ENCODE assay signal across 1 cellular context in the genomic region with DNA sequence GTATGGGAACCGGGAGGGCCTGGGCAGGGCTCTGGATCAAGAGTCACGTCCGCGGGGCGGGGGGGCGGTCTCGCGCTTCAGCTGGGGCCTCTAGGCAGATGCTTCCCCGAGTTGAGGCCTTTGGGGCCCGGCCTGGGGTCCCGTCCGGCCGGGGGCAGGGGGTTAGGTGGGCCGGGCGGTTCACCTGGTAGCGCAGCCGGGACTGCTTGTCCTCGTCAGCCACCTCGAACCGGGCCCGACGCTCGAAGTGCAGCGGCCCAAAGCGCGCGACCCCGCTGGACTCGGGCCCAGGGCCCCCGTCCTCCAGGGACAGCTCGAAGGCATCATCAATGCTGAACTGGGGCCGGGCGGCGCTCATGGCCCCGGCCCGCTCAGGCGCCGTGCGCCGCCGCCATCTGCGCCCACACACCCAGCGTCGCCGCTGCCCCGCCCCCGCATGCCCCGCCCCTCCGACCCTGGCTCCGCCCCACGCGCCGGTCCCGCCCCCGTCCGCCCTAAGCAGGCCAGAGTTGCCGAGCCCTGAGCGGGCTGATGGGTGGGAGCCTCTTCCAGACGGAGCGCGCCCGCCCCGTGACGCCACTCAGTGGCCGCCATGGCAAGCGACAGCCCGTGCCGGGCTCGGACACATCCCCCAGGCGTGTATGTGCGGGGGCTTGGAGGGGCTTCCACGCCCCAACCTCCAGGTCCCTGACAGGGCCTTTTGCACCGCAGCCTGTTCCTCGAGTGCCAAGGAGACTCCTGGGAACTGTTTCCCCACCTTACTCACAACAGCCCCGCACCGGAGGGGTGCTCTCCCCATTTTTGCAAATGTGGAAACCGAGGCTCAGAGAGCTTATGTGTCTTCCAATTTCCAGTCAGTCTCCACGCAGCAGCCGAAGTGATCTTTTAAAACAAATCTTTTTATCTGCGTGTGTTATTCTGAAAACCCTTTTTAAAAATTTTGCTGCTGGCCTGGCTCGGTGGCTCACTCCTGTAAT.
TF ChIP-seq lines count a peak whose summit lies in the region.

A gene with protein sequence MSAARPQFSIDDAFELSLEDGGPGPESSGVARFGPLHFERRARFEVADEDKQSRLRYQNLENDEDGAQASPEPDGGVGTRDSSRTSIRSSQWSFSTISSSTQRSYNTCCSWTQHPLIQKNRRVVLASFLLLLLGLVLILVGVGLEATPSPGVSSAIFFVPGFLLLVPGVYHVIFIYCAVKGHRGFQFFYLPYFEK (minus strand): TSS at position 417 of the 977 bp plus-strand sequence. CDS start 59 bp downstream, at position 358.

TF ChIP-seq in GM12878, 131 proteins besides CTCF, POLR2A, EP300 and RAD21 (continued from another document):
- TF ChIP-seq BHLHE40 (IDR thresholded peaks at IDR 0.05; ENCODE audit: borderline replicate concordance in 1 of 2, low read depth in 2 of 2, low read length in 1 of 2) (peak; percentile 87 to 95), MEF2A (IDR thresholded peaks at IDR 0.05; ENCODE audit: insufficient read depth, low read depth, low read length) (0 out of 2 replicates have a peak, but pooled peaks have one; percentile 36), BMI1 (IDR thresholded peaks at IDR 0.05; ENCODE audit: borderline replicate concordance) (no peak), CBX5 (IDR thresholded peaks at IDR 0.05; ENCODE audit: low read depth) (no peak), SIN3A (IDR thresholded peaks at IDR 0.05; ENCODE audit: low read depth, low read length) (peak; percentile 56; the same call in 1 of the 2 replicates), HCFC1 (IDR thresholded peaks at IDR 0.05; ENCODE audit: low read length) (peak; percentile 56; the same call in 1 of the 2 replicates), BACH1 (IDR thresholded peaks at IDR 0.05; ENCODE audit: borderline replicate concordance) (peak; percentile 31; the same call in 1 of the 2 replicates), PAX8 (IDR thresholded peaks at IDR 0.05) (no peak), PML (IDR thresholded peaks at IDR 0.05; ENCODE audit: low read length) (no peak; the same call in 1 of the 2 replicates), NFYA (IDR thresholded peaks at IDR 0.05; ENCODE audit: borderline replicate concordance, low read depth, low read length) (no peak), NR2F1 (conservative IDR thresholded peaks at IDR 0.05) (peak; percentile 60; the same call in 1 of the 2 replicates), SP1 (IDR thresholded peaks at IDR 0.05; ENCODE audit: low read depth, low read length) (peak; percentile 93), KLF5 (IDR thresholded peaks at IDR 0.05; ENCODE audit: partially characterized antibody) (no peak), KDM1A (IDR thresholded peaks at IDR 0.05; ENCODE audit: borderline replicate concordance) (no peak), YY1 (IDR thresholded peaks at IDR 0.05; ENCODE audit: low read depth, low read length) (peak; percentile 94), EGR1 (IDR thresholded peaks at IDR 0.05; ENCODE audit: borderline replicate concordance in 1 of 2, low read depth in 2 of 2, low read length in 2 of 2) (peak; percentile 12 to 97), STAT1 (conservative IDR thresholded peaks at IDR 0.05) (no peak), POLR2AphosphoS5 (IDR thresholded peaks at IDR 0.05; ENCODE audit: low read length) (peak; percentile 77; the same call in 1 of the 2 replicates), SMARCA5 (IDR thresholded peaks at IDR 0.05) (no peak; the same call in 1 of the 2 replicates)
- TF ChIP-seq, protein P1, sequence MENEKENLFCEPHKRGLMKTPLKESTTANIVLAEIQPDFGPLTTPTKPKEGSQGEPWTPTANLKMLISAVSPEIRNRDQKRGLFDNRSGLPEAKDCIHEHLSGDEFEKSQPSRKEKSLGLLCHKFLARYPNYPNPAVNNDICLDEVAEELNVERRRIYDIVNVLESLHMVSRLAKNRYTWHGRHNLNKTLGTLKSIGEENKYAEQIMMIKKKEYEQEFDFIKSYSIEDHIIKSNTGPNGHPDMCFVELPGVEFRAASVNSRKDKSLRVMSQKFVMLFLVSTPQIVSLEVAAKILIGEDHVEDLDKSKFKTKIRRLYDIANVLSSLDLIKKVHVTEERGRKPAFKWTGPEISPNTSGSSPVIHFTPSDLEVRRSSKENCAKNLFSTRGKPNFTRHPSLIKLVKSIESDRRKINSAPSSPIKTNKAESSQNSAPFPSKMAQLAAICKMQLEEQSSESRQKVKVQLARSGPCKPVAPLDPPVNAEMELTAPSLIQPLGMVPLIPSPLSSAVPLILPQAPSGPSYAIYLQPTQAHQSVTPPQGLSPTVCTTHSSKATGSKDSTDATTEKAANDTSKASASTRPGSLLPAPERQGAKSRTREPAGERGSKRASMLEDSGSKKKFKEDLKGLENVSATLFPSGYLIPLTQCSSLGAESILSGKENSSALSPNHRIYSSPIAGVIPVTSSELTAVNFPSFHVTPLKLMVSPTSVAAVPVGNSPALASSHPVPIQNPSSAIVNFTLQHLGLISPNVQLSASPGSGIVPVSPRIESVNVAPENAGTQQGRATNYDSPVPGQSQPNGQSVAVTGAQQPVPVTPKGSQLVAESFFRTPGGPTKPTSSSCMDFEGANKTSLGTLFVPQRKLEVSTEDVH (IDR thresholded peaks at IDR 0.05; ENCODE audit: low read depth, partially characterized antibody) = no peak
- TF ChIP-seq, protein P2, sequence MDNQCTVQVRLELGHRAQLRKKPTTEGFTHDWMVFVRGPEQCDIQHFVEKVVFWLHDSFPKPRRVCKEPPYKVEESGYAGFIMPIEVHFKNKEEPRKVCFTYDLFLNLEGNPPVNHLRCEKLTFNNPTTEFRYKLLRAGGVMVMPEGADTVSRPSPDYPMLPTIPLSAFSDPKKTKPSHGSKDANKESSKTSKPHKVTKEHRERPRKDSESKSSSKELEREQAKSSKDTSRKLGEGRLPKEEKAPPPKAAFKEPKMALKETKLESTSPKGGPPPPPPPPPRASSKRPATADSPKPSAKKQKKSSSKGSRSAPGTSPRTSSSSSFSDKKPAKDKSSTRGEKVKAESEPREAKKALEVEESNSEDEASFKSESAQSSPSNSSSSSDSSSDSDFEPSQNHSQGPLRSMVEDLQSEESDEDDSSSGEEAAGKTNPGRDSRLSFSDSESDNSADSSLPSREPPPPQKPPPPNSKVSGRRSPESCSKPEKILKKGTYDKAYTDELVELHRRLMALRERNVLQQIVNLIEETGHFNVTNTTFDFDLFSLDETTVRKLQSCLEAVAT (IDR thresholded peaks at IDR 0.05) = peak; percentile 100
- TF ChIP-seq, protein P3, sequence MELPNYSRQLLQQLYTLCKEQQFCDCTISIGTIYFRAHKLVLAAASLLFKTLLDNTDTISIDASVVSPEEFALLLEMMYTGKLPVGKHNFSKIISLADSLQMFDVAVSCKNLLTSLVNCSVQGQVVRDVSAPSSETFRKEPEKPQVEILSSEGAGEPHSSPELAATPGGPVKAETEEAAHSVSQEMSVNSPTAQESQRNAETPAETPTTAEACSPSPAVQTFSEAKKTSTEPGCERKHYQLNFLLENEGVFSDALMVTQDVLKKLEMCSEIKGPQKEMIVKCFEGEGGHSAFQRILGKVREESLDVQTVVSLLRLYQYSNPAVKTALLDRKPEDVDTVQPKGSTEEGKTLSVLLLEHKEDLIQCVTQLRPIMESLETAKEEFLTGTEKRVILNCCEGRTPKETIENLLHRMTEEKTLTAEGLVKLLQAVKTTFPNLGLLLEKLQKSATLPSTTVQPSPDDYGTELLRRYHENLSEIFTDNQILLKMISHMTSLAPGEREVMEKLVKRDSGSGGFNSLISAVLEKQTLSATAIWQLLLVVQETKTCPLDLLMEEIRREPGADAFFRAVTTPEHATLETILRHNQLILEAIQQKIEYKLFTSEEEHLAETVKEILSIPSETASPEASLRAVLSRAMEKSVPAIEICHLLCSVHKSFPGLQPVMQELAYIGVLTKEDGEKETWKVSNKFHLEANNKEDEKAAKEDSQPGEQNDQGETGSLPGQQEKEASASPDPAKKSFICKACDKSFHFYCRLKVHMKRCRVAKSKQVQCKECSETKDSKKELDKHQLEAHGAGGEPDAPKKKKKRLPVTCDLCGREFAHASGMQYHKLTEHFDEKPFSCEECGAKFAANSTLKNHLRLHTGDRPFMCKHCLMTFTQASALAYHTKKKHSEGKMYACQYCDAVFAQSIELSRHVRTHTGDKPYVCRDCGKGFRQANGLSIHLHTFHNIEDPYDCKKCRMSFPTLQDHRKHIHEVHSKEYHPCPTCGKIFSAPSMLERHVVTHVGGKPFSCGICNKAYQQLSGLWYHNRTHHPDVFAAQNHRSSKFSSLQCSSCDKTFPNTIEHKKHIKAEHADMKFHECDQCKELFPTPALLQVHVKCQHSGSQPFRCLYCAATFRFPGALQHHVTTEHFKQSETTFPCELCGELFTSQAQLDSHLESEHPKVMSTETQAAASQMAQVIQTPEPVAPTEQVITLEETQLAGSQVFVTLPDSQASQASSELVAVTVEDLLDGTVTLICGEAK (IDR thresholded peaks at IDR 0.05; ENCODE audit: borderline replicate concordance) = peak; percentile 16; the same call in 1 of the 2 replicates
- TF ChIP-seq, protein P4, sequence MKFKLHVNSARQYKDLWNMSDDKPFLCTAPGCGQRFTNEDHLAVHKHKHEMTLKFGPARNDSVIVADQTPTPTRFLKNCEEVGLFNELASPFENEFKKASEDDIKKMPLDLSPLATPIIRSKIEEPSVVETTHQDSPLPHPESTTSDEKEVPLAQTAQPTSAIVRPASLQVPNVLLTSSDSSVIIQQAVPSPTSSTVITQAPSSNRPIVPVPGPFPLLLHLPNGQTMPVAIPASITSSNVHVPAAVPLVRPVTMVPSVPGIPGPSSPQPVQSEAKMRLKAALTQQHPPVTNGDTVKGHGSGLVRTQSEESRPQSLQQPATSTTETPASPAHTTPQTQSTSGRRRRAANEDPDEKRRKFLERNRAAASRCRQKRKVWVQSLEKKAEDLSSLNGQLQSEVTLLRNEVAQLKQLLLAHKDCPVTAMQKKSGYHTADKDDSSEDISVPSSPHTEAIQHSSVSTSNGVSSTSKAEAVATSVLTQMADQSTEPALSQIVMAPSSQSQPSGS (IDR thresholded peaks at IDR 0.05; ENCODE audit: low read length) = no peak
- TF ChIP-seq, protein P5, sequence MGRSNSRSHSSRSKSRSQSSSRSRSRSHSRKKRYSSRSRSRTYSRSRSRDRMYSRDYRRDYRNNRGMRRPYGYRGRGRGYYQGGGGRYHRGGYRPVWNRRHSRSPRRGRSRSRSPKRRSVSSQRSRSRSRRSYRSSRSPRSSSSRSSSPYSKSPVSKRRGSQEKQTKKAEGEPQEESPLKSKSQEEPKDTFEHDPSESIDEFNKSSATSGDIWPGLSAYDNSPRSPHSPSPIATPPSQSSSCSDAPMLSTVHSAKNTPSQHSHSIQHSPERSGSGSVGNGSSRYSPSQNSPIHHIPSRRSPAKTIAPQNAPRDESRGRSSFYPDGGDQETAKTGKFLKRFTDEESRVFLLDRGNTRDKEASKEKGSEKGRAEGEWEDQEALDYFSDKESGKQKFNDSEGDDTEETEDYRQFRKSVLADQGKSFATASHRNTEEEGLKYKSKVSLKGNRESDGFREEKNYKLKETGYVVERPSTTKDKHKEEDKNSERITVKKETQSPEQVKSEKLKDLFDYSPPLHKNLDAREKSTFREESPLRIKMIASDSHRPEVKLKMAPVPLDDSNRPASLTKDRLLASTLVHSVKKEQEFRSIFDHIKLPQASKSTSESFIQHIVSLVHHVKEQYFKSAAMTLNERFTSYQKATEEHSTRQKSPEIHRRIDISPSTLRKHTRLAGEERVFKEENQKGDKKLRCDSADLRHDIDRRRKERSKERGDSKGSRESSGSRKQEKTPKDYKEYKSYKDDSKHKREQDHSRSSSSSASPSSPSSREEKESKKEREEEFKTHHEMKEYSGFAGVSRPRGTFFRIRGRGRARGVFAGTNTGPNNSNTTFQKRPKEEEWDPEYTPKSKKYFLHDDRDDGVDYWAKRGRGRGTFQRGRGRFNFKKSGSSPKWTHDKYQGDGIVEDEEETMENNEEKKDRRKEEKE (IDR thresholded peaks at IDR 0.05) = no peak
- TF ChIP-seq, protein P6, sequence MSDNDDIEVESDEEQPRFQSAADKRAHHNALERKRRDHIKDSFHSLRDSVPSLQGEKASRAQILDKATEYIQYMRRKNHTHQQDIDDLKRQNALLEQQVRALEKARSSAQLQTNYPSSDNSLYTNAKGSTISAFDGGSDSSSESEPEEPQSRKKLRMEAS (IDR thresholded peaks at IDR 0.05; ENCODE audit: low read depth, low read length) = peak; percentile 71
- TF ChIP-seq, protein P7, sequence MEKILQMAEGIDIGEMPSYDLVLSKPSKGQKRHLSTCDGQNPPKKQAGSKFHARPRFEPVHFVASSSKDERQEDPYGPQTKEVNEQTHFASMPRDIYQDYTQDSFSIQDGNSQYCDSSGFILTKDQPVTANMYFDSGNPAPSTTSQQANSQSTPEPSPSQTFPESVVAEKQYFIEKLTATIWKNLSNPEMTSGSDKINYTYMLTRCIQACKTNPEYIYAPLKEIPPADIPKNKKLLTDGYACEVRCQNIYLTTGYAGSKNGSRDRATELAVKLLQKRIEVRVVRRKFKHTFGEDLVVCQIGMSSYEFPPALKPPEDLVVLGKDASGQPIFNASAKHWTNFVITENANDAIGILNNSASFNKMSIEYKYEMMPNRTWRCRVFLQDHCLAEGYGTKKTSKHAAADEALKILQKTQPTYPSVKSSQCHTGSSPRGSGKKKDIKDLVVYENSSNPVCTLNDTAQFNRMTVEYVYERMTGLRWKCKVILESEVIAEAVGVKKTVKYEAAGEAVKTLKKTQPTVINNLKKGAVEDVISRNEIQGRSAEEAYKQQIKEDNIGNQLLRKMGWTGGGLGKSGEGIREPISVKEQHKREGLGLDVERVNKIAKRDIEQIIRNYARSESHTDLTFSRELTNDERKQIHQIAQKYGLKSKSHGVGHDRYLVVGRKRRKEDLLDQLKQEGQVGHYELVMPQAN (conservative IDR thresholded peaks at IDR 0.05) = peak; percentile 78
- TF ChIP-seq, protein P8, sequence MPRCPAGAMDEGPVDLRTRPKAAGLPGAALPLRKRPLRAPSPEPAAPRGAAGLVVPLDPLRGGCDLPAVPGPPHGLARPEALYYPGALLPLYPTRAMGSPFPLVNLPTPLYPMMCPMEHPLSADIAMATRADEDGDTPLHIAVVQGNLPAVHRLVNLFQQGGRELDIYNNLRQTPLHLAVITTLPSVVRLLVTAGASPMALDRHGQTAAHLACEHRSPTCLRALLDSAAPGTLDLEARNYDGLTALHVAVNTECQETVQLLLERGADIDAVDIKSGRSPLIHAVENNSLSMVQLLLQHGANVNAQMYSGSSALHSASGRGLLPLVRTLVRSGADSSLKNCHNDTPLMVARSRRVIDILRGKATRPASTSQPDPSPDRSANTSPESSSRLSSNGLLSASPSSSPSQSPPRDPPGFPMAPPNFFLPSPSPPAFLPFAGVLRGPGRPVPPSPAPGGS (IDR thresholded peaks at IDR 0.05; ENCODE audit: borderline replicate concordance, insufficient read depth, low read depth, low read length, poor library complexity, severe bottlenecking) = peak; percentile 41
